ENCODE assay signal across 21 cellular contexts in the genomic region with DNA sequence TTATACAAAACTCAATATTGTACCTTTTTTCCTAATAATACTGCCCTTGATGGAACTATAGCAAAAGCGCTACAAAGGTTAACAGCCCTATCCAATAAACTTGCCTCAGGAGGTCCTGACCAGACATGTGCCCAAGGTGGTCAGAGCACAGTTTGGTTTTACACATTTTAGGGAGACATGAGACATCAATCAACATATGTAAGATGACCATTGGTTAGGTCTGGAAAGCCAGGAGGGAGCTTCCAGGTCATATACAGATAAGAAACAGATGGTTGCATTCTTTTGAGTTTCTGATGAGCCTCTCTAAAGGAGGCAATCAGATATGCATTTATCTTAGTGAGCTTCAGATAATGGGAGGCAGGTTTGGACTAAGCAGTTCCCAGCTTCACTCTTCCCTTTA.
DNase-seq lines count a peak whose midpoint lies in the region; ATAC-seq and TF ChIP-seq lines count a peak whose summit lies in the region.
"Had no signal": no experiment of that assay in that cellular context is flagged by ENCODE, and none has a peak within 500 bp of the region (broad histone marks: within the 10 kb centered on the region; RNA-seq: fewer than 3 reads in every experiment).

No MANE protein-coding gene starts in this region.

- H3K27me3 ChIP-seq in Panc1 (ENCODE audit: control insufficient read depth, insufficient read depth, low read length) (no peaks in the 10 kb centered on the region), endodermal cell (ENCODE audit: control insufficient read depth, insufficient read depth, low read length, poor library complexity, severe bottlenecking) (no peaks in the 10 kb centered on the region), trophoblast cell (ENCODE audit: insufficient read depth, low read length) (no peaks in the 10 kb centered on the region)

- H2BK12ac ChIP-seq in trophoblast cell (ENCODE audit: low read length): no peak overlapping the region

- peaks cover 13% of the 10 kb centered on the region for H3K9me3 Mint-ChIP-seq in endodermal cell

- no peak for ATAC-seq in Panc1
- ATAC-seq in HG02610 (IDR thresholded peaks at IDR 0.05; ENCODE audit: unreplicated experiment): no peak
- no peak for ATAC-seq in HG02870 (IDR thresholded peaks at IDR 0.05; ENCODE audit: unreplicated experiment)
- ATAC-seq: A549 had no signal

- H3K4me3 Mint-ChIP-seq in endodermal cell: no peak overlapping the region
- H3K4me3 Mint-ChIP-seq: CD4-positive, alpha-beta memory T cell had no signal

- BruUV-seq in Panc1 (replicated peaks; lab: Mats Ljungman, UMichigan): no TSS peak

- H4K12ac ChIP-seq in trophoblast cell (ENCODE audit: low read depth, low read length): no peak overlapping the region

- H3K27me3 Mint-ChIP-seq in endodermal cell (ENCODE audit: insufficient read depth): no peaks in the 10 kb centered on the region

- CTCF ChIA-PET in Panc1 (lab: Charles Lee): no interaction called here

- peaks cover 24% of the 10 kb centered on the region for H3K4me1 Mint-ChIP-seq in endodermal cell

- TF ChIP-seq CTCF in Panc1 (IDR thresholded peaks at IDR 0.05) (no peak), endodermal cell (conservative IDR thresholded peaks at IDR 0.05) (no peak)

- POLR2A ChIA-PET in Panc1 (lab: Charles Lee): interaction anchor here (0.6 kb wide), 1 partner anchor 16 kb away, joined by 13 read pairs; no protein-coding TSS in a partner anchor

- DNase-seq in NCI-H82 (lab: John Stamatoyannopoulos, UW) (peak; percentile 52), NCI-H82 treated with DMSO at 0.1 percent for 48 hours (lab: John Stamatoyannopoulos, UW; ENCODE audit: unreplicated experiment) (no peak), Panc1 (ENCODE audit: low read depth, low spot score) (no peak), endodermal cell (no peak), trophoblast cell (peak; percentile 3 to 52), NCI-H748 (lab: John Stamatoyannopoulos, UW; ENCODE audit: unreplicated experiment) (no peak)
- DNase-seq: 8988T; ACHN; AML-193; C1 segment of cervical spinal cord; Caco-2; CD4-positive, alpha-beta memory T cell; DMS53; DMS79 treated with DMSO at 0.1 percent for 48 hours; GF-D8; GOT3; H7; HCEC 1CT had no signal

- H3K4me1 ChIP-seq in Panc1 (ENCODE audit: control insufficient read depth, insufficient read depth, low read length) (peaks cover 10% of the 10 kb centered on the region), endodermal cell (ENCODE audit: control insufficient read depth, insufficient read depth, low read length) (peaks cover 3% of the 10 kb centered on the region), trophoblast cell (ENCODE audit: control insufficient read depth in 1 of 2, insufficient read depth in 2 of 2, low read length in 2 of 2) (no peaks in the 10 kb centered on the region)
- H3K4me1 ChIP-seq: Caco-2 had no signal

- H2AFZ ChIP-seq in trophoblast cell (ENCODE audit: insufficient read depth, low read length, poor library complexity): no peak overlapping the region

- WGBS in endodermal cell (ENCODE audit: insufficient coverage in 1 of 2, insufficient read length in 1 of 2), 2 experiments: 83 to 97% methylated on average over 1 of the region's 1 CpG
- no CpG with 5 or more reads among the region's 1 CpG for WGBS in trophoblast cell (ENCODE audit: extremely low coverage, insufficient coverage, insufficient read length)

- no peak overlapping the region for H2BK5ac ChIP-seq in trophoblast cell (ENCODE audit: low read depth, low read length, poor library complexity)

- intact Hi-C loops in Panc1 (cut with micrococcal nuclease; ENCODE audit: unreplicated experiment): no loop called here

- no peak overlapping the region for H2AK5ac ChIP-seq in trophoblast cell (ENCODE audit: low read length)

- H3K36me3 Mint-ChIP-seq in endodermal cell (ENCODE audit: low read depth): peaks cover 2% of the 10 kb centered on the region
- H3K36me3 Mint-ChIP-seq: CD4-positive, alpha-beta memory T cell had no signal

- no peak overlapping the region for H3K27ac Mint-ChIP-seq in endodermal cell
- H3K27ac Mint-ChIP-seq: CD4-positive, alpha-beta memory T cell had no signal

- no peak overlapping the region for H4K8ac ChIP-seq in trophoblast cell (ENCODE audit: low read depth, low read length)

- H3K79me1 ChIP-seq in trophoblast cell (ENCODE audit: low read length): no peaks in the 10 kb centered on the region

- H3K4ac ChIP-seq in trophoblast cell (ENCODE audit: low read depth, low read length): no peak overlapping the region

- H3K23ac ChIP-seq in trophoblast cell (ENCODE audit: low read length): no peak overlapping the region

- H3K14ac ChIP-seq in trophoblast cell (ENCODE audit: low read length): no peak overlapping the region

- H3K9ac ChIP-seq in endodermal cell (ENCODE audit: extremely low read depth, low read length, poor library complexity, severe bottlenecking) (no peak overlapping the region), trophoblast cell (ENCODE audit: low read length) (no peak overlapping the region)

- H4K91ac ChIP-seq in trophoblast cell (ENCODE audit: low read depth, low read length): no peak overlapping the region

- H3K18ac ChIP-seq in trophoblast cell (ENCODE audit: low read length): no peak overlapping the region

- H3K4me3 ChIP-seq in Panc1 (ENCODE audit: low read depth in 2 of 2, low read length in 2 of 2) (no peak overlapping the region), endodermal cell (ENCODE audit: low read length) (peak overlapping the region; percentile 45), trophoblast cell (ENCODE audit: low read depth, low read length) (no peak overlapping the region)
- H3K4me3 ChIP-seq: A549 had no signal

- no peak overlapping the region for H2BK120ac ChIP-seq in trophoblast cell (ENCODE audit: insufficient read depth, low read length, poor library complexity)

- no peaks in the 10 kb centered on the region for H3K79me2 ChIP-seq in trophoblast cell (ENCODE audit: control insufficient read depth, insufficient read depth, low read length, poor library complexity)

- H3K9me3 ChIP-seq in Panc1 (ENCODE audit: control insufficient read depth, insufficient read depth, low read depth, low read length) (peaks cover 5% of the 10 kb centered on the region; the same call in 1 of the 2 replicates), endodermal cell (ENCODE audit: control insufficient read depth, low read length) (peaks cover 20% of the 10 kb centered on the region), trophoblast cell (ENCODE audit: insufficient read depth, low read depth, low read length) (peaks cover 2% of the 10 kb centered on the region)
- H3K9me3 ChIP-seq: A549, Caco-2 had no signal

- H3K4me2 ChIP-seq in trophoblast cell (ENCODE audit: low read length): no peak overlapping the region
- H3K4me2 ChIP-seq: A549 had no signal

- H3K36me3 ChIP-seq in Panc1 (ENCODE audit: control insufficient read depth, insufficient read depth, low read length) (no peaks in the 10 kb centered on the region), endodermal cell (ENCODE audit: control insufficient read depth, insufficient read depth, low read length) (no peaks in the 10 kb centered on the region), trophoblast cell (ENCODE audit: control insufficient read depth in 1 of 2, insufficient read depth in 2 of 2, low read length in 2 of 2) (no peaks in the 10 kb centered on the region)

- H3K27ac ChIP-seq in Panc1 (ENCODE audit: low read length) (peak overlapping the region; percentile 68; the same call in 1 of the 2 replicates), endodermal cell (ENCODE audit: low read depth, low read length) (no peak overlapping the region), trophoblast cell (ENCODE audit: low read depth, low read length) (no peak overlapping the region)
- H3K27ac ChIP-seq: A549 had no signal

- in situ Hi-C loops in Panc1 (cut with HindIII; ENCODE audit: low pct_unique_long_range_greater_than_20kb, low sequenced_read_pairs): no loop called here

Comparison
In these comparisons a context has a peak if more than half of its experiments do, and no peak if none do; other contexts are left out.
1. DNase-seq: peak in NCI-H82 (single experiment) and trophoblast cell (2 of 2); none in NCI-H82 treated with DMSO at 0.1 percent for 48 hours (single experiment), Panc1 (single experiment), endodermal cell (single experiment) and NCI-H748 (single experiment).